Comparison of ENCODE assay signal across 1 cellular context in genomic region chr1:39538531-39539251, GRCh38.
TF ChIP-seq lines count a peak whose summit lies in the region.

No MANE protein-coding gene starts in this region.

TF ChIP-seq in HepG2, 621 proteins besides CTCF, POLR2A, EP300 and RAD21:
- TF ChIP-seq GTF2F1 (IDR thresholded peaks at IDR 0.05; ENCODE audit: low read length) (no peak), ZNF7 (CRISPR knock-in tag; IDR thresholded peaks at IDR 0.05) (no peak), HMGXB4 (CRISPR knock-in tag; IDR thresholded peaks at IDR 0.05; ENCODE audit: borderline replicate concordance in 1 of 2, low read depth in 1 of 2) (no peak), ZNF10 (CRISPR knock-in tag; IDR thresholded peaks at IDR 0.05; ENCODE audit: borderline replicate concordance, low read depth) (no peak), ZBTB34 (CRISPR knock-in tag; IDR thresholded peaks at IDR 0.05) (0 out of 2 replicates have a peak, but pooled peaks have one; percentile 30), SPEN (CRISPR knock-in tag; IDR thresholded peaks at IDR 0.05; ENCODE audit: low read depth) (no peak), XRCC5 (optimal IDR thresholded peaks at IDR 0.05; ENCODE audit: low read length) (no peak), ATF1 (CRISPR knock-in tag; IDR thresholded peaks at IDR 0.05) (no peak), ZNF18 (CRISPR knock-in tag; IDR thresholded peaks at IDR 0.05; ENCODE audit: insufficient replicate concordance) (no peak), ARID4A (CRISPR knock-in tag; IDR thresholded peaks at IDR 0.05; ENCODE audit: borderline replicate concordance) (0 out of 2 replicates have a peak, but pooled peaks have one; percentile 32), IRF2 (CRISPR knock-in tag; IDR thresholded peaks at IDR 0.05) (no peak), TIGD3 (CRISPR knock-in tag; IDR thresholded peaks at IDR 0.05; ENCODE audit: borderline replicate concordance) (no peak), ZFP90 (CRISPR knock-in tag; IDR thresholded peaks at IDR 0.05; ENCODE audit: borderline replicate concordance) (no peak), ZBTB49 (CRISPR knock-in tag; IDR thresholded peaks at IDR 0.05; ENCODE audit: borderline replicate concordance) (no peak), ZNF660 (CRISPR knock-in tag; IDR thresholded peaks at IDR 0.05; ENCODE audit: borderline replicate concordance, low read depth) (no peak), ZNF335 (CRISPR knock-in tag; IDR thresholded peaks at IDR 0.05) (no peak), CEBPG (CRISPR knock-in tag; IDR thresholded peaks at IDR 0.05) (no peak), CENPT (CRISPR knock-in tag; IDR thresholded peaks at IDR 0.05; ENCODE audit: low read depth) (0 out of 2 replicates have a peak, but pooled peaks have one; percentile 45)
TF ChIP-seq in HepG2: peak in this region for 3.
